10 cellular contexts compared by ENCODE assay signal in the genomic region with DNA sequence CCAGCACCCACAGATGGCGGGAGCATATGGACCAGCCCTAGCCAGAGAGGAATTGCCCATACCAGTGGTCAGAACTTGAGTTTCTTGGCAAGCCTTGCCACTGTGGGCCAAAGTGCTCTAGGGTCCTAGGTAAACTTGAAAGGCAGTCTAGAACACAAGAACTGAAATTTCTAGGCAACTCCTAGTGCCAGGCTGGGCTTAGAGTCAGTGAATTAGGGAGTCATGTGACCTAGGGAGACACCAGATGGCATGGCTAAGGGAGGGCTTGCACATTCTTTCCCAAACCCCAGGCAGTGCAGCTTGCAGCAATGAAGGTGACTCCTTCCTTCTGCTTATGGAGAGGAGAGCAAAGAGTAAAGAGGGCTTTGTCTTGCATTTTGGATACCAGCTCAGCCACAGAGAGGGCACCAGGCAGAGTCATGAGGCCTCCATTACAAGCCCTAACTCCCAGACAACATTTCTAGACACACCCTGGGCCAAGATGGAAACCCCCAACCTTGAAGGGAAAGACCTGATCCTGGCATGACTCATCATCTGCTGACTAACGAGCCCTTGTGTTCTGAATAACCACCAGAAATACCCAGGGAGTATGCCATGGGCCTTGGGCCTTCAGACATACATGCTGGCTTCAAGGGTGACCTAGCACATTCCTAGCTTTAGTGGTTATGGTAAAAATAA. TPM values are rescaled to one million over a fixed set of nuclear protein-coding genes. Genes with fewer than 3 reads are reported as not detected.
DNase-seq lines count a peak whose midpoint lies in the region; ATAC-seq and TF ChIP-seq lines count a peak whose summit lies in the region.
"Had no signal": no experiment of that assay in that cellular context is flagged by ENCODE, and none has a peak within 500 bp of the region (broad histone marks: within the 10 kb centered on the region; RNA-seq: fewer than 3 reads in every experiment).

No MANE protein-coding gene starts in this region.

- peaks cover 8% of the 10 kb centered on the region for H3K9me3 ChIP-seq in mucosa of descending colon

- TF ChIP-seq CTCF in foreskin keratinocyte (conservative IDR thresholded peaks at IDR 0.05) (no peak), mucosa of descending colon (IDR thresholded peaks at IDR 0.05) (no peak)

- peak overlapping the region; percentile 37 for H3K27ac ChIP-seq in foreskin keratinocyte
- H3K27ac ChIP-seq: 22Rv1 had no signal

- H3K36me3 ChIP-seq in mucosa of descending colon (ENCODE audit: low read depth): no peaks in the 10 kb centered on the region

- ATAC-seq in GM21825 (IDR thresholded peaks at IDR 0.05; ENCODE audit: unreplicated experiment) (peak; percentile 88), HG03565 (IDR thresholded peaks at IDR 0.05; ENCODE audit: unreplicated experiment) (peak; percentile 84), foreskin keratinocyte (peak; percentile 99), mucosa of descending colon (no peak)

- H3K4me1 ChIP-seq in foreskin keratinocyte: no peaks in the 10 kb centered on the region
- H3K4me1 ChIP-seq in mucosa of descending colon (ENCODE audit: low read depth): no peaks in the 10 kb centered on the region

- H3K4me3 ChIP-seq in mucosa of descending colon: no peak overlapping the region

- no peaks in the 10 kb centered on the region for H3K27me3 ChIP-seq in foreskin keratinocyte

- intact Hi-C loops in mucosa of descending colon (cut with DNase I, micrococcal nuclease): no loop called here

- peak; percentile 1 for DNase-seq in DMS 273 (lab: John Stamatoyannopoulos, UW; ENCODE audit: unreplicated experiment)
- no peak for DNase-seq in DMS 273 treated with DMSO at 0.1 percent for 48 hours (lab: John Stamatoyannopoulos, UW)
- DNase-seq in foreskin keratinocyte: peak; percentile 82 to 89
- DNase-seq in NCI-H187 (lab: John Stamatoyannopoulos, UW): no peak
- no peak for DNase-seq in mucosa of descending colon
- no peak for DNase-seq in DMS153 treated with DMSO at 0.1 percent for 48 hours (lab: John Stamatoyannopoulos, UW; ENCODE audit: unreplicated experiment)

RNA-seq across cellular contexts. Expression of a gene that starts 19.2 kb away (rescaled TPM):
- total RNA-seq in foreskin keratinocyte (not detected in 2 replicates), mucosa of descending colon (not detected)
- polyA plus RNA-seq in foreskin keratinocyte: not detected in 2 replicates

RNA-seq across cellular contexts. Expression of a gene that starts 29.9 kb away (rescaled TPM):
- total RNA-seq in foreskin keratinocyte (not detected in 2 replicates), mucosa of descending colon (not detected)
- polyA plus RNA-seq in foreskin keratinocyte: not detected in 2 replicates
- total RNA-seq: mononuclear cell had no signal

RNA-seq across cellular contexts. Expression of a gene that starts 42.5 kb away (rescaled TPM):
- total RNA-seq in foreskin keratinocyte (not detected in 2 replicates), mucosa of descending colon (not detected)
- polyA plus RNA-seq in foreskin keratinocyte: not detected in 2 replicates
- total RNA-seq: mononuclear cell had no signal

RNA-seq across cellular contexts. Expression of a gene that starts 45.4 kb away (rescaled TPM):
- total RNA-seq in foreskin keratinocyte (not detected in 2 replicates), mucosa of descending colon (not detected)
- polyA plus RNA-seq in foreskin keratinocyte: not detected in 2 replicates
- total RNA-seq: mononuclear cell had no signal

Comparison
In these comparisons a context has a peak if more than half of its experiments do, and no peak if none do; other contexts are left out.
1. DNase-seq: peak in DMS 273 (single experiment) and foreskin keratinocyte (2 of 2); none in DMS 273 treated with DMSO at 0.1 percent for 48 hours (single experiment), NCI-H187 (0 of 2), mucosa of descending colon (0 of 3) and DMS153 treated with DMSO at 0.1 percent for 48 hours (single experiment).